In genomic region chr6:33815854-33816253, GRCh38 we compare ENCODE assay signal across 9 cellular contexts. TPM values are rescaled to one million over a fixed set of nuclear protein-coding genes. Genes with fewer than 3 reads are reported as not detected.
DNase-seq lines count a peak whose midpoint lies in the region; ATAC-seq, FAIRE-seq and TF ChIP-seq lines count a peak whose summit lies in the region.
"Had no signal": no experiment of that assay in that cellular context is flagged by ENCODE, and none has a peak within 500 bp of the region (broad histone marks: within the 10 kb centered on the region; RNA-seq: fewer than 3 reads in every experiment).

No MANE protein-coding gene starts in this region.

- no peaks in the 10 kb centered on the region for H3K36me3 ChIP-seq in uterus

- FAIRE-seq in A549 (lab: Jason Lieb, UNC): no peak

- no peak for TF ChIP-seq EP300 in A549 (IDR thresholded peaks at IDR 0.05)

- peak overlapping the region; percentile 14; the same call in 1 of the 3 replicates for H3K4me2 ChIP-seq in A549

- intact Hi-C loops in dorsolateral prefrontal cortex (cut with DNase I): no loop called here
- intact Hi-C loops in uterus (cut with DNase I; ENCODE audit: low total_unique reads): no loop called here

- TF ChIP-seq RAD21 in A549 (conservative IDR thresholded peaks at IDR 0.05 in 1 of 2, IDR thresholded peaks at IDR 0.05 in 1 of 2): no peak

- ATAC-seq in A549: peak; percentile 48 to 91; a peak in 3 of 6 replicates
- ATAC-seq in GM18861 (IDR thresholded peaks at IDR 0.05; ENCODE audit: unreplicated experiment): no peak
- ATAC-seq in HG03521 (IDR thresholded peaks at IDR 0.05; ENCODE audit: unreplicated experiment): no peak
- no peak for ATAC-seq in GM18909 (IDR thresholded peaks at IDR 0.05; ENCODE audit: poor library complexity, unreplicated experiment)

- H3K4me1 ChIP-seq in A549: no peaks in the 10 kb centered on the region
- H3K4me1 ChIP-seq in uterus: no peaks in the 10 kb centered on the region

- H3K27me3 ChIP-seq in dorsolateral prefrontal cortex (peaks cover 0 to 31% (median 3%) of the 10 kb centered on the region in 45 donors), uterus (peaks cover 0 to 6% of the 10 kb centered on the region in 2 donors)

- DNase-seq in A549 (ENCODE audit: low read depth in 1 of 2, low spot score in 1 of 2) (peak in 1 of 2 experiments; percentile 39), G401 (ENCODE audit: low spot score) (peak; percentile 73), NCI-H345 (lab: John Stamatoyannopoulos, UW) (peak; percentile 34), dorsolateral prefrontal cortex (peak in 6 of 10 donors; percentile 14 to 50 (median 42)), uterus (no peak)

- 7% methylated on average over 1 of the region's 1 CpG for WGBS in A549 (ENCODE audit: missing lambda C conversion rate)

- H3K27ac ChIP-seq in A549: no peak overlapping the region
- H3K27ac ChIP-seq in dorsolateral prefrontal cortex: no peak overlapping the region
- H3K27ac ChIP-seq in uterus: no peak overlapping the region

- POLR2A ChIA-PET in A549 (lab: Yijun Ruan, JAX): no interaction called here

- no peak overlapping the region for H3K4me3 ChIP-seq in A549
- H3K4me3 ChIP-seq in dorsolateral prefrontal cortex: no peak overlapping the region
- H3K4me3 ChIP-seq in uterus: no peak overlapping the region

- TF ChIP-seq POLR2A in A549 (IDR thresholded peaks at IDR 0.05; ENCODE audit: low read length) (no peak), uterus (IDR thresholded peaks at IDR 0.05) (no peak)

- H3K9me3 ChIP-seq in A549 (no peaks in the 10 kb centered on the region), uterus (no peaks in the 10 kb centered on the region)

- CTCF ChIA-PET in A549 (lab: Yijun Ruan, JAX): interaction anchor here (0.7 to 1.3 kb wide), 2 partner anchors 43 to 211 kb away, joined by 3 read pairs; no protein-coding TSS in a partner anchor

- in situ Hi-C loops in G401 (cut with HindIII; ENCODE audit: low sequenced_read_pairs): no loop called here

- TF ChIP-seq CTCF in A549 (IDR thresholded peaks at IDR 0.05) (no peak), dorsolateral prefrontal cortex (IDR thresholded peaks at IDR 0.05 in 54 of 56, conservative IDR thresholded peaks at IDR 0.05 in 2 of 56; ENCODE audit: low read depth in 1 of 56, partially characterized antibody in 56 of 56) (no peak), uterus (IDR thresholded peaks at IDR 0.05) (no peak)

TF ChIP-seq in A549, 52 proteins besides CTCF, POLR2A, EP300 and RAD21:
- TF ChIP-seq PBX3 (IDR thresholded peaks at IDR 0.05): no peak
- TF ChIP-seq FOXS1 (CRISPR knock-in tag; IDR thresholded peaks at IDR 0.05): no peak
- no peak for TF ChIP-seq JUNB (IDR thresholded peaks at IDR 0.05)
- TF ChIP-seq HOXA7 (CRISPR knock-in tag; IDR thresholded peaks at IDR 0.05): no peak
- TF ChIP-seq HOXB5 (CRISPR knock-in tag; IDR thresholded peaks at IDR 0.05): no peak
- no peak for TF ChIP-seq ELK1 (IDR thresholded peaks at IDR 0.05; ENCODE audit: low read depth, low read length)
- no peak for TF ChIP-seq E2F6 (IDR thresholded peaks at IDR 0.05; ENCODE audit: borderline replicate concordance, low read depth)
- TF ChIP-seq CEBPB (IDR thresholded peaks at IDR 0.05): no peak
- no peak for TF ChIP-seq ATOH8 (CRISPR knock-in tag; IDR thresholded peaks at IDR 0.05; ENCODE audit: low read depth)
- no peak for TF ChIP-seq EHMT2 (IDR thresholded peaks at IDR 0.05; ENCODE audit: low read depth)
- no peak for TF ChIP-seq NPAS2 (CRISPR knock-in tag; IDR thresholded peaks at IDR 0.05; ENCODE audit: borderline replicate concordance)
- TF ChIP-seq ZNF302 (CRISPR knock-in tag; IDR thresholded peaks at IDR 0.05): no peak
- no peak for TF ChIP-seq EHF (CRISPR knock-in tag; IDR thresholded peaks at IDR 0.05)

RNA-seq across cellular contexts. Expression of gene MLN, which starts 12.1 kb away (rescaled TPM):
- not detected in 2 replicates for polyA plus RNA-seq in A549 (2011; rRNA removed)
- polyA plus RNA-seq in A549 (2012; cell fraction: cytosol; rRNA removed): not detected in 2 replicates
- not detected in 2 replicates for polyA plus RNA-seq in A549 (2012; cell fraction: nucleus; rRNA removed)
- not detected in 3 replicates for polyA plus RNA-seq in A549 (2017; fragmentation: RNase III; extraction: RNeasy Plus Mini Kit Qiagen cat#74134 plus additional on column Dnase treatment)
- not detected in 2 replicates for polyA minus RNA-seq in A549 (2011; rRNA and poly(A)+ RNA removed)
- 2.5 TPM in 1 of 2 replicates, not detected in the other for total RNA-seq in G401 (2014; rRNA removed; shearing (Covaris generic))
- total RNA-seq in dorsolateral prefrontal cortex: not detected
- not detected for total RNA-seq in uterus
- total RNA-seq: lower leg skin had no signal

RNA-seq across cellular contexts. Expression of gene LEMD2, which starts 26.9 kb away (rescaled TPM):
- polyA plus RNA-seq in A549 (2011; rRNA removed): 43.2 and 53.0 TPM in 2 replicates
- 32.8 and 35.7 TPM in 2 replicates for polyA plus RNA-seq in A549 (2012; cell fraction: cytosol; rRNA removed)
- polyA plus RNA-seq in A549 (2012; cell fraction: nucleus; rRNA removed): 64.8 and 72.6 TPM in 2 replicates
- polyA plus RNA-seq in A549 (2017; fragmentation: RNase III; extraction: RNeasy Plus Mini Kit Qiagen cat#74134 plus additional on column Dnase treatment): 44.1 to 48.8 TPM (median 48.3 TPM) in 3 replicates
- polyA minus RNA-seq in A549 (2011; rRNA and poly(A)+ RNA removed): 40.6 and 49.4 TPM in 2 replicates
- 65.1 and 66.7 TPM in 2 replicates for total RNA-seq in G401 (2014; rRNA removed; shearing (Covaris generic))
- total RNA-seq in dorsolateral prefrontal cortex: 10 to 100 TPM; 37.1 to 79.5 (median 56.7) TPM
- total RNA-seq in uterus: 10 to 100 TPM; 31.0 to 83.3 (median 37.6) TPM

Comparison
In these comparisons a context has a peak if more than half of its experiments do, and no peak if none do; other contexts are left out.
1. ATAC-seq: peak in A549 (2 of 2); none in GM18861 (single experiment), HG03521 (single experiment) and GM18909 (single experiment).
2. DNase-seq: peak in G401 (single experiment), NCI-H345 (single experiment) and dorsolateral prefrontal cortex (6 of 10); none in uterus (0 of 2).